ENCODE assay signal across 12 cellular contexts in genomic region chr16:58464916-58465731, GRCh38. TPM values are rescaled to one million over a fixed set of nuclear protein-coding genes. Genes with fewer than 3 reads are reported as not detected.
DNase-seq lines count a peak whose midpoint lies in the region; ATAC-seq and TF ChIP-seq lines count a peak whose summit lies in the region.
"Had no signal": no experiment of that assay in that cellular context is flagged by ENCODE, and none has a peak within 500 bp of the region (broad histone marks: within the 10 kb centered on the region; RNA-seq: fewer than 3 reads in every experiment).

No MANE protein-coding gene starts in this region.

- no peak for ATAC-seq in HG02610 (IDR thresholded peaks at IDR 0.05; ENCODE audit: unreplicated experiment)

- TF ChIP-seq CTCF in Caco-2 (IDR thresholded peaks at IDR 0.05; ENCODE audit: insufficient read depth in 1 of 2, low read depth in 1 of 2, low read length in 1 of 2, severe bottlenecking in 1 of 2, unreplicated experiment in 1 of 2) (peak in 1 of 2 experiments; percentile 46), PC-9 (conservative IDR thresholded peaks at IDR 0.05) (no peak), epithelial cell of proximal tubule (conservative IDR thresholded peaks at IDR 0.05; ENCODE audit: low read depth, low read length) (peak; percentile 32)

- H3K27me3 ChIP-seq in Caco-2 (replicated peaks; ENCODE audit: control insufficient read depth, insufficient read depth, low read length), result peaks cover 3% of the 10 kb centered on the region
- H3K27me3 ChIP-seq in PC-9 (ENCODE audit: insufficient read depth, low read depth), result peaks cover 9% of the 10 kb centered on the region; the same call in 1 of the 2 replicates
- peaks cover 72% of the 10 kb centered on the region for H3K27me3 ChIP-seq in neuron (ENCODE audit: insufficient read depth, low read length)

- no peak overlapping the region; the same call in 1 of the 2 replicates for H3K4me3 ChIP-seq in Caco-2 (ENCODE audit: low read depth, low read length)
- peak overlapping the region; percentile 79 for H3K4me3 ChIP-seq in PC-9
- H3K4me3 ChIP-seq in epithelial cell of proximal tubule (ENCODE audit: low read depth, low read length), result no peak overlapping the region
- H3K4me3 ChIP-seq in neuron (ENCODE audit: low read length), result peak overlapping the region; percentile 2
- H3K4me3 ChIP-seq: GM12878 had no signal

- no peaks in the 10 kb centered on the region for H4K20me1 ChIP-seq in PC-9 (ENCODE audit: insufficient read depth)

- H3K27ac ChIP-seq in PC-9, result no peak overlapping the region
- H3K27ac ChIP-seq: HL-60 had no signal

- H3K9me3 ChIP-seq in Caco-2, result no peaks in the 10 kb centered on the region
- H3K9me3 ChIP-seq in PC-9 (ENCODE audit: insufficient read depth, low read depth), result no peaks in the 10 kb centered on the region
- no peaks in the 10 kb centered on the region for H3K9me3 ChIP-seq in neuron (ENCODE audit: low read length)

- peak overlapping the region; percentile 97 for H2AFZ ChIP-seq in PC-9
- H2AFZ ChIP-seq in neuron (ENCODE audit: low read depth, low read length), result peak overlapping the region; percentile 87

- peaks cover 13% of the 10 kb centered on the region; the same call in 1 of the 2 replicates for H3F3A ChIP-seq in PC-9 (ENCODE audit: insufficient read depth, low read depth)

- H3K4me1 ChIP-seq in Caco-2 (peaks cover 10% of the 10 kb centered on the region), PC-9 (replicated peaks; ENCODE audit: insufficient read depth) (peaks cover 19% of the 10 kb centered on the region), neuron (ENCODE audit: insufficient read depth, low read length) (peaks cover 2% of the 10 kb centered on the region)

- H3K4me1 Mint-ChIP-seq in Caco-2 (ENCODE audit: low read depth, unreplicated experiment), result peaks cover 10% of the 10 kb centered on the region

- no peaks in the 10 kb centered on the region for H3K79me2 ChIP-seq in PC-9 (ENCODE audit: low read depth)

- peak overlapping the region; percentile 100 for H3K4me2 ChIP-seq in PC-9

- peaks cover 18% of the 10 kb centered on the region for H3K27me3 Mint-ChIP-seq in Caco-2 (ENCODE audit: insufficient read depth, unreplicated experiment)

- no peaks in the 10 kb centered on the region for H3K9me3 Mint-ChIP-seq in Caco-2 (ENCODE audit: unreplicated experiment)

- CTCF ChIA-PET in Caco-2 (lab: Charles Lee), result interaction anchor here (0.6 to 1.3 kb wide), 3 partner anchors 23 to 291 kb away, joined by 3 to 4 read pairs (median 3); no protein-coding TSS in a partner anchor
- CTCF ChIA-PET in PC-9 (lab: Charles Lee), result interaction anchor here (0.7 kb wide), 1 partner anchor 72 kb away, joined by 5 read pairs; no protein-coding TSS in a partner anchor

- peak overlapping the region; percentile 63 for H3K4me3 Mint-ChIP-seq in Caco-2 (ENCODE audit: unreplicated experiment)

- no peaks in the 10 kb centered on the region for H3K36me3 Mint-ChIP-seq in Caco-2 (ENCODE audit: insufficient read depth, unreplicated experiment)

- BruUV-seq in Caco-2 (replicated peaks; lab: Mats Ljungman, UMichigan), result no TSS peak
- BruUV-seq in PC-9 (replicated peaks; lab: Mats Ljungman, UMichigan), result no TSS peak

- H3K36me3 ChIP-seq in Caco-2 (ENCODE audit: control insufficient read depth, insufficient read depth, low read length), result no peaks in the 10 kb centered on the region
- H3K36me3 ChIP-seq in PC-9 (ENCODE audit: low read depth), result no peaks in the 10 kb centered on the region
- H3K36me3 ChIP-seq in neuron (ENCODE audit: insufficient read depth, low read length), result no peaks in the 10 kb centered on the region

- DNase-seq in Caco-2, result peak in 1 of 2 experiments; percentile 42
- DNase-seq in PC-9, result no peak
- no peak for DNase-seq in epithelial cell of proximal tubule (ENCODE audit: low read depth)
- DNase-seq in GOT3 (lab: John Stamatoyannopoulos, UW), result no peak
- DNase-seq in DMS153 (lab: John Stamatoyannopoulos, UW), result no peak
- DNase-seq in NCI-H2081 treated with DMSO at 0.1 percent for 48 hours (lab: John Stamatoyannopoulos, UW), result no peak
- DNase-seq: activated CD4-positive, CD25-positive, alpha-beta regulatory T cell; hypothalamus had no signal

- intact Hi-C loops in Caco-2 (cut with micrococcal nuclease; ENCODE audit: unreplicated experiment) (loop anchor here (1.0 kb wide), 1 partner anchor 22 kb away; no protein-coding TSS in a partner anchor), PC-9 (cut with micrococcal nuclease; ENCODE audit: unreplicated experiment) (no loop called here)

- POLR2A ChIA-PET in Caco-2 (lab: Charles Lee), result no interaction called here
- POLR2A ChIA-PET in PC-9 (lab: Charles Lee; ENCODE audit: unreplicated experiment), result interaction anchor here (0.6 kb wide), 1 partner anchor 140 kb away, joined by 4 read pairs; no protein-coding TSS in a partner anchor

- no peaks in the 10 kb centered on the region for H3K9me2 ChIP-seq in PC-9 (ENCODE audit: insufficient read depth)

- H3K27ac Mint-ChIP-seq in Caco-2 (ENCODE audit: unreplicated experiment), result no peak overlapping the region

RNA-seq across cellular contexts. Expression of gene NDRG4, which starts 34.8 kb away (rescaled TPM):
- total RNA-seq in Caco-2 (2022) (6.7 and 10.7 TPM in 2 replicates), PC-9 (2021) (4.8 and 6.0 TPM in 2 replicates), epithelial cell of proximal tubule (20.4 and 30.8 TPM in 2 replicates)

RNA-seq across cellular contexts. Expression of gene SETD6, which starts 50.2 kb away (rescaled TPM):
- 34.9 and 41.7 TPM in 2 replicates for total RNA-seq in Caco-2 (2022)
- total RNA-seq in PC-9 (2021), result 19.2 and 21.4 TPM in 2 replicates
- 18.3 and 25.0 TPM in 2 replicates for total RNA-seq in epithelial cell of proximal tubule

Comparison
In these comparisons a context has a peak if more than half of its experiments do, and no peak if none do; other contexts are left out.
1. H3K4me3 ChIP-seq: peak in PC-9 (single experiment) and neuron (single experiment); none in Caco-2 (single experiment) and epithelial cell of proximal tubule (single experiment).